8 cellular contexts compared by ENCODE assay signal in the genomic region with DNA sequence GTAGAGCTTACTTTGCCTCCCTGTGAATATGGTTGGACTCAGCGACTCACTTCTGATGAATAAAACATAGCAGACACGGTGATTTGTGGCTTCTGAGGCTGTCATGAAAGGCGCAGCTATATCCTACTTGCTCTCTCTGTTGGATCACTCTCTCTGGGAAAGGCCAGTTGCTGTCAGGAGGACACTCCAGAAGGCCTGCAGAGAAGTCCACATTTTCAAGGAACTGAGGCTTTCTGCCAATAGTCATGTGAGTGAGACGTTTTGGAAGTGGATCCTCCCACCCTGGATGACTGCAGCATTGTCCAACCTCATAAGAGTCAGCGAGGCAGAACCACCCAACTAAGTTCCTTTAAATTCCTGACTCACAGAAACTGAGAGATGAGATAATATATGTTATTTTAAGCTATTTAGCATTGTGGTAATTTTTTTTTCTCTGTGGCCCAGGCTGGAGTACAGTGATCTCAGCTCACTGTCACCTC.
DNase-seq lines count a peak whose midpoint lies in the region; ATAC-seq and TF ChIP-seq lines count a peak whose summit lies in the region.

No MANE protein-coding gene starts in this region.

- DNase-seq in activated CD4-positive, alpha-beta T cell treated with anti-CD3 and anti-CD28 coated beads, Interleukin-2, amount 50 U/mL, for 48 hours, result peak; percentile 21 to 34
- DNase-seq in activated CD4-positive, alpha-beta T cell treated with anti-CD3 and anti-CD28 coated beads, Interleukin-2, amount 50 U/mL, for 4 hours, result no peak
- DNase-seq in KBM-7 (peak; percentile 3), fibroblast of lung (ENCODE audit: low read depth in 2 of 2) (peak; percentile 44 to 93), SJCRH30 (no peak)
- peak; percentile 4 to 21 for DNase-seq in stimulated activated CD8-positive, alpha-beta memory T cell treated with anti-CD3 and anti-CD28 coated beads, Interleukin-7, amount 100 ng/mL, for 48 hours (ENCODE audit: extremely low read depth in 1 of 2, low read depth in 1 of 2)

- TF ChIP-seq CTCF in fibroblast of lung (conservative IDR thresholded peaks at IDR 0.05 in 1 of 2, IDR thresholded peaks at IDR 0.05 in 1 of 2; ENCODE audit: low read depth in 1 of 2, low read length in 2 of 2), result no peak

- H3K4me3 ChIP-seq in fibroblast of lung (replicated peaks in 1 of 4; ENCODE audit: control extremely low read depth in 1 of 4, insufficient read depth in 1 of 4, low read depth in 3 of 4, low read length in 4 of 4), result peak overlapping the region in 1 of 4 experiments; percentile 15
- no peak overlapping the region for H3K4me3 ChIP-seq in SJCRH30

- peak overlapping the region; percentile 69 for H2AFZ ChIP-seq in fibroblast of lung (ENCODE audit: low read length)

- H3K27me3 ChIP-seq in fibroblast of lung (ENCODE audit: control insufficient read depth, insufficient read depth, low read length), result no peaks in the 10 kb centered on the region
- H3K27me3 ChIP-seq in SJCRH30, result no peaks in the 10 kb centered on the region

- H4K20me1 ChIP-seq in fibroblast of lung (ENCODE audit: control insufficient read depth, extremely low read depth, insufficient read depth, low read length), result no peaks in the 10 kb centered on the region

- H3K4me1 ChIP-seq in fibroblast of lung (ENCODE audit: control insufficient read depth, extremely low read depth, insufficient read depth, low read length), result no peaks in the 10 kb centered on the region
- H3K4me1 ChIP-seq in SJCRH30, result no peaks in the 10 kb centered on the region

- H3K4me2 ChIP-seq in fibroblast of lung (ENCODE audit: extremely low read depth, insufficient read depth, low read length), result peak overlapping the region; percentile 25

- H3K79me2 ChIP-seq in fibroblast of lung (ENCODE audit: control insufficient read depth, insufficient read depth, low read length), result no peaks in the 10 kb centered on the region

- in situ Hi-C loops in KBM-7 (cut with MboI; ENCODE audit: low pct_unique_long_range_greater_than_20kb, low sequenced_read_pairs), result no loop called here

- no peak for ATAC-seq in HG03025 (IDR thresholded peaks at IDR 0.05; ENCODE audit: low FRiP score, unreplicated experiment)
- no peak for ATAC-seq in HG03457 (IDR thresholded peaks at IDR 0.05; ENCODE audit: unreplicated experiment)

- no peaks in the 10 kb centered on the region for H3K36me3 ChIP-seq in fibroblast of lung (ENCODE audit: control insufficient read depth, insufficient read depth, low read length)
- no peaks in the 10 kb centered on the region; the same call in 1 of the 2 replicates for H3K36me3 ChIP-seq in SJCRH30

- H3K9ac ChIP-seq in fibroblast of lung (ENCODE audit: insufficient read depth, low read length), result no peak overlapping the region

- H3K27ac ChIP-seq in fibroblast of lung (ENCODE audit: insufficient read depth, low read length) (no peak overlapping the region), SJCRH30 (no peak overlapping the region)

- H3K9me3 ChIP-seq in fibroblast of lung (ENCODE audit: control insufficient read depth, insufficient read depth, low read depth, low read length), result no peaks in the 10 kb centered on the region
- no peaks in the 10 kb centered on the region for H3K9me3 ChIP-seq in SJCRH30 (replicated peaks)

Comparison
In these comparisons a context has a peak if more than half of its experiments do, and no peak if none do; other contexts are left out.
1. DNase-seq: peak in activated CD4-positive, alpha-beta T cell treated with anti-CD3 and anti-CD28 coated beads, Interleukin-2, amount 50 U/mL, for 48 hours (2 of 2), KBM-7 (single experiment), fibroblast of lung (2 of 2) and stimulated activated CD8-positive, alpha-beta memory T cell treated with anti-CD3 and anti-CD28 coated beads, Interleukin-7, amount 100 ng/mL, for 48 hours (2 of 2); none in activated CD4-positive, alpha-beta T cell treated with anti-CD3 and anti-CD28 coated beads, Interleukin-2, amount 50 U/mL, for 4 hours (0 of 2) and SJCRH30 (0 of 2).